In genomic region chr5:176697267-176697928, GRCh38 we compare ENCODE assay signal across 14 cellular contexts.
"Had no signal": no experiment of that assay in that cellular context is flagged by ENCODE, and none has a peak within 500 bp of the region (broad histone marks: within the 10 kb centered on the region; RNA-seq: fewer than 3 reads in every experiment).

No MANE protein-coding gene starts in this region.

- H2AFZ ChIP-seq: hepatocyte had no signal

- H3K36me3 ChIP-seq: adrenal gland, colonic mucosa, left lung, thyroid gland had no signal

- H3K9me3 Mint-ChIP-seq: activated T-cell treated with anti-CD3 and anti-CD28 coated beads, Interleukin-2, amount 50 U/mL, for 24 hours; naive B cell; stimulated activated memory B cell treated with anti-CD40 and anti-IgM and Interleukin-4, amounts not matched to agents 10 μg/mL and 1 μg/mL and 100 μg/mL, for 72 hours had no signal

- DNase-seq: activated effector memory CD4-positive, alpha-beta T cell treated with Interleukin-2 at 50 U/mL for 16 hours; activated naive CD4-positive, alpha-beta T cell treated with anti-CD3 and anti-CD28 coated beads, Interleukin-2, amount 50 U/mL, for 16 hours; activated T-cell treated with anti-CD3 and anti-CD28 coated beads, Interleukin-2, amount 50 U/mL, for 24 hours; adrenal gland; caudate nucleus; colonic mucosa; kidney; left lung; naive B cell; thyroid gland had no signal

- H3K27ac Mint-ChIP-seq: activated T-cell treated with anti-CD3 and anti-CD28 coated beads, Interleukin-2, amount 50 U/mL, for 24 hours; stimulated activated memory B cell treated with anti-CD40 and anti-IgM and Interleukin-4, amounts not matched to agents 10 μg/mL and 1 μg/mL and 100 μg/mL, for 72 hours had no signal

- H3K79me2 ChIP-seq: hepatocyte had no signal

- H3K4me1 ChIP-seq: adrenal gland, left lung, thyroid gland had no signal

- H3K9me3 ChIP-seq: adrenal gland, colonic mucosa, left lung, thyroid gland had no signal

- H3K4me3 ChIP-seq: adrenal gland, colonic mucosa, hepatocyte, left lung, thyroid gland had no signal

- H3K36me3 Mint-ChIP-seq: naive B cell; stimulated activated memory B cell treated with anti-CD40 and anti-IgM and Interleukin-4, amounts not matched to agents 10 μg/mL and 1 μg/mL and 100 μg/mL, for 72 hours had no signal

- H3K27me3 ChIP-seq: colonic mucosa, thyroid gland had no signal

- H3K27ac ChIP-seq: adrenal gland, colonic mucosa, hepatocyte, left lung, thyroid gland had no signal

- H3K4me2 ChIP-seq: hepatocyte had no signal

- H3K4me3 Mint-ChIP-seq: activated T-cell treated with anti-CD3 and anti-CD28 coated beads, Interleukin-2, amount 50 U/mL, for 24 hours; naive B cell; stimulated activated memory B cell treated with anti-CD40 and anti-IgM and Interleukin-4, amounts not matched to agents 10 μg/mL and 1 μg/mL and 100 μg/mL, for 72 hours had no signal

- ATAC-seq: activated CD4-positive, CD25-positive, alpha-beta regulatory T cell treated with anti-CD3 and anti-CD28 coated beads, Interleukin-2, amount 50 U/mL, for 24 hours; esophagus mucosa; left lung; stimulated activated memory B cell treated with anti-CD40 and anti-IgM and Interleukin-4, amounts not matched to agents 10 μg/mL and 1 μg/mL and 100 μg/mL, for 72 hours had no signal

- H3K4me1 Mint-ChIP-seq: naive B cell; stimulated activated memory B cell treated with anti-CD40 and anti-IgM and Interleukin-4, amounts not matched to agents 10 μg/mL and 1 μg/mL and 100 μg/mL, for 72 hours had no signal
